In the genomic region with DNA sequence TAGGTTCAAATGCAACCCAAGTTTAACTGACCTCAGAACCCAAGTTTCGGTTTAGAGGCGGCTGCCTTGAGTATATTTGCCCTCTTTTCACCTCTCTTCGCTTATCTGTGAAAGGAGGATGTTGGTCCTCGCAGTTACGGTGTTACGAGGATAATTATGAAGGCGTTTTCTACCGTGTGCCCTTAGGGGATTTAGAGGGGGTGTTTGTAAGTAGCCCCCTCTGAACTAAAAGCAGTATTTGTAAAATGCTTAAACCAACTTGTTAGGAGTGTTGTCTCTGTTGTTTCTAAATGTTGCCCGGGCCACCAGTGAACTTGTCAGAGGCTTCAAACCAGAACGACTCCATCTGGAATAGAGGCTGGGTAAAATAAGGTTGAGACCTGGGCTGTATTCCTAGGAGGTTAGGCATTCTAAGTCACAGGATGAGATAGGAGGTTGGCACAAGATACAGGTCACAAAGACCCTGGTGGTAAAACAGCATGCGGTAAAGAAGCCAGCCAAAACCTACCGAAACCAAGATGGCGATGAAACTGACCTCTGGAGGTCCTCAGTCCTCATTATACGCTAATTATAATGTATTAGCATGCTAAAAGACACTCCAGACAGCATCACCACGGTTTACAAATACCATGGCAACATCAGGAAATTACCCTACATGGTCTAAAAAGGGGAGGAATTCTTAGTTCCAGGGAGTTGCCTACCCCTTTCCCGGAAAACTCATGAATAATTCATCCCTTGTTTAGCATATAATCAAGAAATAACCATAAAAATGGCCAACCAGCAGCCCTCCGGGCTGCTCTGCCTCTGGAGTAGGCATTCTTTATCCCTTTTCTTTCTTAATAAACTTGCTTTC, we compare ENCODE assay signal across 8 cellular contexts. TPM values are rescaled to one million over a fixed set of nuclear protein-coding genes. Genes with fewer than 3 reads are reported as not detected.
DNase-seq lines count a peak whose midpoint lies in the region; ATAC-seq lines count a peak whose summit lies in the region.

No MANE protein-coding gene starts in this region.

- H3K36me3 ChIP-seq in HUES6 (ENCODE audit: control insufficient read depth, insufficient read depth, low read length) (peaks cover 22% of the 10 kb centered on the region), muscle layer of duodenum (ENCODE audit: control insufficient read depth in 1 of 2, insufficient read depth in 2 of 2, low read length in 2 of 2) (no peaks in the 10 kb centered on the region)

- H3K9ac ChIP-seq in HUES6 (ENCODE audit: low read length) = peak overlapping the region; percentile 85

- H3K4me1 ChIP-seq in HUES6 (ENCODE audit: control insufficient read depth, insufficient read depth, low read length) (peaks cover 29% of the 10 kb centered on the region), muscle layer of duodenum (ENCODE audit: control insufficient read depth in 1 of 2, insufficient read depth in 2 of 2, low read length in 2 of 2) (peaks cover 13 to 14% of the 10 kb centered on the region in 2 donors)

- DNase-seq in globus pallidus (ENCODE audit: low spot score) (no peak), D341Med (ENCODE audit: low spot score) (no peak), occipital lobe (lab: John Stamatoyannopoulos, UW) (no peak), 8988T (no peak)

- H3K9me3 ChIP-seq in HUES6 (ENCODE audit: control insufficient read depth, insufficient read depth, low read depth, low read length) (no peaks in the 10 kb centered on the region), muscle layer of duodenum (ENCODE audit: control insufficient read depth in 1 of 2, low read length in 2 of 2) (no peaks in the 10 kb centered on the region)

- H3K27ac ChIP-seq in HUES6 (ENCODE audit: low read depth, low read length) (peak overlapping the region; percentile 83), cingulate gyrus (ENCODE audit: low read depth, low read length) (peak overlapping the region; percentile 89), muscle layer of duodenum (ENCODE audit: low read length) (peak overlapping the region; percentile 80)

- H3K4me3 ChIP-seq in HUES6 (ENCODE audit: low read depth, low read length) = peak overlapping the region; percentile 90
- H3K4me3 ChIP-seq in muscle layer of duodenum (ENCODE audit: low read depth in 1 of 2, low read length in 2 of 2) = peak overlapping the region; percentile 72 to 78

- H3K27me3 ChIP-seq in HUES6 (ENCODE audit: control insufficient read depth, insufficient read depth, low read length) = no peaks in the 10 kb centered on the region
- no peaks in the 10 kb centered on the region for H3K27me3 ChIP-seq in muscle layer of duodenum (ENCODE audit: low read depth, low read length)

- peak; percentile 41 for ATAC-seq in GM18502 (IDR thresholded peaks at IDR 0.05; ENCODE audit: poor library complexity, unreplicated experiment)

RNA-seq across cellular contexts. Expression of gene PSRC1, which starts 1.0 kb away (rescaled TPM):
- 11.4 TPM for total RNA-seq in occipital lobe

RNA-seq across cellular contexts. Expression of gene MYBPHL, which starts 22.8 kb away (rescaled TPM):
- not detected for total RNA-seq in occipital lobe

RNA-seq across cellular contexts. Expression of gene CELSR2, which starts 34.6 kb away (rescaled TPM):
- total RNA-seq in occipital lobe = 41.8 TPM
